14 cellular contexts compared by ENCODE assay signal in genomic region chr10:63627376-63627775, GRCh38.
A peak's percentile ranks its signal among the peaks of the same experiment; 100 is the strongest.
DNase-seq lines count a peak whose midpoint lies in the region; ATAC-seq and TF ChIP-seq lines count a peak whose summit lies in the region.
"Had no signal": no experiment of that assay in that cellular context is flagged by ENCODE, and none has a peak within 500 bp of the region (broad histone marks: within the 10 kb centered on the region; RNA-seq: fewer than 3 reads in every experiment).

No MANE protein-coding gene starts in this region.

- H3F3A ChIP-seq in GM23248 (ENCODE audit: insufficient read depth): peaks cover 46% of the 10 kb centered on the region

- 0 out of 2 replicates have a peak overlapping the region, but pooled peaks have one; percentile 23 for H2AFZ ChIP-seq in GM23248

- no peaks in the 10 kb centered on the region for H3K27me3 ChIP-seq in GM23248 (replicated peaks; ENCODE audit: insufficient read depth)
- H3K27me3 ChIP-seq: colonic mucosa had no signal

- no peak overlapping the region for H3K4me2 ChIP-seq in GM23248 (ENCODE audit: unreplicated experiment)

- no peaks in the 10 kb centered on the region for H3K9me2 ChIP-seq in GM23248 (ENCODE audit: insufficient read depth)

- H3K9me3 ChIP-seq in GM23248 (ENCODE audit: low read depth): no peaks in the 10 kb centered on the region
- H3K9me3 ChIP-seq in mesodermal cell (ENCODE audit: control insufficient read depth, low read length): no peaks in the 10 kb centered on the region
- H3K9me3 ChIP-seq: colonic mucosa had no signal

- no peaks in the 10 kb centered on the region for H3K27me3 Mint-ChIP-seq in activated T-helper 17 cell treated with anti-CD3 and anti-CD28 coated beads, Interleukin-2, amount 50 U/mL, for 72 hours
- H3K27me3 Mint-ChIP-seq: activated naive CD4-positive, alpha-beta T cell treated with anti-CD3 and anti-CD28 coated beads, Interleukin-2, amount 50 U/mL, for 24 hours; IgD-negative memory B cell had no signal

- no peak for TF ChIP-seq CTCF in 22Rv1 (IDR thresholded peaks at IDR 0.05)

- peaks cover 2% of the 10 kb centered on the region for H3K36me3 Mint-ChIP-seq in activated T-helper 17 cell treated with anti-CD3 and anti-CD28 coated beads, Interleukin-2, amount 50 U/mL, for 72 hours (ENCODE audit: low read depth)

- peaks cover 12% of the 10 kb centered on the region for H3K4me1 Mint-ChIP-seq in activated T-helper 17 cell treated with anti-CD3 and anti-CD28 coated beads, Interleukin-2, amount 50 U/mL, for 72 hours

- in situ Hi-C loops in GM23248 (cut with MboI): no loop called here

- H3K4me3 ChIP-seq in GM23248: no peak overlapping the region
- H3K4me3 ChIP-seq in mesodermal cell (ENCODE audit: extremely low read depth, insufficient read depth, low read length, poor library complexity, severe bottlenecking): no peak overlapping the region
- H3K4me3 ChIP-seq: colonic mucosa had no signal

- H3K9ac ChIP-seq in GM23248: no peak overlapping the region

- 0 out of 2 replicates have a peak, but pooled peaks cover 4% of the 10 kb centered on the region for H3K36me3 ChIP-seq in GM23248 (ENCODE audit: low read depth)
- peaks cover 7% of the 10 kb centered on the region for H3K36me3 ChIP-seq in mesodermal cell (ENCODE audit: control insufficient read depth, insufficient read depth, low read length)
- H3K36me3 ChIP-seq: colonic mucosa had no signal

- DNase-seq in GM23248: peak; percentile 19
- DNase-seq in NCI-H128 (lab: John Stamatoyannopoulos, UW; ENCODE audit: unreplicated experiment): no peak
- DNase-seq in NCI-H2227 treated with DMSO at 0.1 percent for 48 hours (lab: John Stamatoyannopoulos, UW): no peak
- DNase-seq: colonic mucosa, NCI-H2081, nucleus accumbens had no signal

- peaks cover 32% of the 10 kb centered on the region for H3K4me1 ChIP-seq in GM23248 (ENCODE audit: insufficient read depth)
- H3K4me1 ChIP-seq in mesodermal cell (ENCODE audit: control insufficient read depth, insufficient read depth, low read length, poor library complexity, severe bottlenecking): peaks cover 22% of the 10 kb centered on the region
- H3K4me1 ChIP-seq: colonic mucosa had no signal

- H4K20me1 ChIP-seq in GM23248 (ENCODE audit: insufficient read depth): no peaks in the 10 kb centered on the region

- 76 to 78% methylated on average over 9 of the region's 9 CpGs for WGBS in GM23248 (ENCODE audit: low coverage in 1 of 2, low lambda C conversion rate in 2 of 2, missing lambda C conversion rate in 2 of 2), 2 experiments
- WGBS in mesodermal cell (ENCODE audit: insufficient coverage in 2 of 2), 2 experiments: 83 to 100% methylated on average over 5 of the region's 9 CpGs

- peak overlapping the region; percentile 80 for H3K4me3 Mint-ChIP-seq in activated T-helper 17 cell treated with anti-CD3 and anti-CD28 coated beads, Interleukin-2, amount 50 U/mL, for 72 hours
- H3K4me3 Mint-ChIP-seq: activated naive CD4-positive, alpha-beta T cell treated with anti-CD3 and anti-CD28 coated beads, Interleukin-2, amount 50 U/mL, for 24 hours had no signal

- no peaks in the 10 kb centered on the region for H3K9me3 Mint-ChIP-seq in activated T-helper 17 cell treated with anti-CD3 and anti-CD28 coated beads, Interleukin-2, amount 50 U/mL, for 72 hours
- H3K9me3 Mint-ChIP-seq: activated naive CD4-positive, alpha-beta T cell treated with anti-CD3 and anti-CD28 coated beads, Interleukin-2, amount 50 U/mL, for 24 hours; IgD-negative memory B cell had no signal

- no peak overlapping the region for H3K27ac Mint-ChIP-seq in activated T-helper 17 cell treated with anti-CD3 and anti-CD28 coated beads, Interleukin-2, amount 50 U/mL, for 72 hours
- H3K27ac Mint-ChIP-seq: activated naive CD4-positive, alpha-beta T cell treated with anti-CD3 and anti-CD28 coated beads, Interleukin-2, amount 50 U/mL, for 24 hours had no signal

- H3K27ac ChIP-seq in 22Rv1: peak overlapping the region; percentile 99
- 0 out of 2 replicates have a peak overlapping the region, but pooled peaks have one; percentile 94 for H3K27ac ChIP-seq in GM23248
- H3K27ac ChIP-seq in mesodermal cell (ENCODE audit: low read depth, low read length, severe bottlenecking): peak overlapping the region; percentile 100
- H3K27ac ChIP-seq: C4-2B had no signal

- no peaks in the 10 kb centered on the region for H3K79me2 ChIP-seq in GM23248 (ENCODE audit: insufficient read depth)

- ATAC-seq in activated T-helper 17 cell treated with anti-CD3 and anti-CD28 coated beads, Interleukin-2, amount 50 U/mL, for 72 hours (replicated peaks): no peak
- ATAC-seq in GM18498 (IDR thresholded peaks at IDR 0.05; ENCODE audit: unreplicated experiment) (no peak), HG03442 (IDR thresholded peaks at IDR 0.05; ENCODE audit: unreplicated experiment) (no peak)
